In the genomic region with DNA sequence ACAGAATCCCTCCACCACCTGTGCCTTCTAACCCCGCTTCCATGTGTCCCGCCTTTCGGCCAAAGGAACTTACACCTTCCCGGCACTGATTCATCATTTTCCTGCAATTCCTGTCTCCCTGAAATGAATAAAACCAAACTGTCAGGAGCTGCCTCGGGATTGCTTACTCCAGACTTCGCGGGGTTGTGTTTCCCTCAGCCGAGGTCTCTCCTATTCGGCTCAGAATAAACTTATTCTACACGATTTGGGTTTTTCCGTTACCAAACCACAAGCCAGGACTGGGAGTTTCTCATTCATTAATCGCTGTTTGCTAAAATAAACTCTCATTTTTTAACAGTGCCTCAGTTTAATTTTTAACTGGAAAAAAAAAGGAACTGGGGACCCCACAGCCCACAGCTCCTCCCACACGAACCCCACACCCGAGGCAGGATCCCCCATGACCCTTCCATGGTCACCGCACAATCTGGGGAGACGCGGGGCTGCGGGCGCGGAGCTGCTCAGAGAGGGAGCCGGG, we compare ENCODE assay signal across 8 cellular contexts. TPM values are rescaled to one million over a fixed set of nuclear protein-coding genes. Genes with fewer than 3 reads are reported as not detected.
DNase-seq lines count a peak whose midpoint lies in the region; ATAC-seq and TF ChIP-seq lines count a peak whose summit lies in the region.

No MANE protein-coding gene starts in this region.

- no peaks in the 10 kb centered on the region for H3K27me3 ChIP-seq in AG04450 (ENCODE audit: control insufficient read depth, insufficient read depth, low read length)
- H3K27me3 ChIP-seq in RWPE2 (ENCODE audit: insufficient read depth, poor library complexity, severe bottlenecking): no peaks in the 10 kb centered on the region

- H3K27ac ChIP-seq in AG04450 (ENCODE audit: low read depth, low read length) (no peak overlapping the region), RWPE2 (ENCODE audit: poor library complexity, severe bottlenecking) (peak overlapping the region; percentile 41)

- H3K4me3 ChIP-seq in AG04450 (ENCODE audit: low read depth, low read length): peak overlapping the region; percentile 79
- peak overlapping the region; percentile 58 for H3K4me3 ChIP-seq in RWPE2 (ENCODE audit: severe bottlenecking)
- peak overlapping the region; percentile 67 for H3K4me3 ChIP-seq in fibroblast of mammary gland (ENCODE audit: control insufficient read depth, low read depth, low read length)
- peak overlapping the region; percentile 73 for H3K4me3 ChIP-seq in retinal pigment epithelial cell (ENCODE audit: low read length)

- TF ChIP-seq CTCF in AG04450 (IDR thresholded peaks at IDR 0.05; ENCODE audit: low read depth, low read length): no peak
- TF ChIP-seq CTCF in RWPE2 (IDR thresholded peaks at IDR 0.05; ENCODE audit: poor library complexity, severe bottlenecking): no peak
- no peak for TF ChIP-seq CTCF in fibroblast of mammary gland (conservative IDR thresholded peaks at IDR 0.05; ENCODE audit: control insufficient read depth, insufficient read depth, low read depth, low read length)
- no peak for TF ChIP-seq CTCF in retinal pigment epithelial cell (conservative IDR thresholded peaks at IDR 0.05; ENCODE audit: low read depth, low read length)

- ATAC-seq in GM18909 (IDR thresholded peaks at IDR 0.05; ENCODE audit: poor library complexity, unreplicated experiment) (peak; percentile 22), RWPE2 (ENCODE audit: low read depth) (peak; percentile 34), HG02973 (IDR thresholded peaks at IDR 0.05; ENCODE audit: unreplicated experiment) (no peak), GM21717 (IDR thresholded peaks at IDR 0.05; ENCODE audit: unreplicated experiment) (no peak)

- POLR2A ChIA-PET in AG04450 (lab: Yijun Ruan, JAX): interaction anchor here (0.6 to 2.0 kb wide), 3 partner anchors 16 to 313 kb away, joined by 3 to 8 read pairs (median 6); a partner anchor contains a TSS

- peaks cover 8% of the 10 kb centered on the region for H3K4me1 ChIP-seq in RWPE2 (ENCODE audit: insufficient read depth, poor library complexity, severe bottlenecking)

- H3K9me3 ChIP-seq in AG04450 (ENCODE audit: control insufficient read depth, insufficient read depth, low read length) (peaks cover 16% of the 10 kb centered on the region), RWPE2 (ENCODE audit: severe bottlenecking) (no peaks in the 10 kb centered on the region)

- DNase-seq in AG04450 (ENCODE audit: low read depth, low spot score): no peak
- DNase-seq in RWPE2 (ENCODE audit: low spot score): no peak
- peak; percentile 25 for DNase-seq in fibroblast of mammary gland (ENCODE audit: low read depth)
- no peak for DNase-seq in retinal pigment epithelial cell (ENCODE audit: low read depth)
- DNase-seq in HCEC 1CT: no peak

- CTCF ChIA-PET in AG04450 (lab: Charles Lee): interaction anchor here (1.1 to 1.9 kb wide), 4 partner anchors 39 to 313 kb away, joined by 3 to 7 read pairs (median 4); a partner anchor contains a TSS

- no peaks in the 10 kb centered on the region for H3K36me3 ChIP-seq in RWPE2 (ENCODE audit: low read depth)

RNA-seq across cellular contexts. Expression of a gene that starts 0.6 kb away (rescaled TPM):
- 0.12 and 0.15 TPM in 2 replicates for polyA plus RNA-seq in AG04450 (2011; rRNA removed)
- 0.17 TPM in 1 of 2 replicates, not detected in the other for polyA minus RNA-seq in AG04450 (2011; rRNA and poly(A)+ RNA removed)

RNA-seq across cellular contexts. Expression of a gene that starts 12.4 kb away (rescaled TPM):
- polyA plus RNA-seq in AG04450 (2011; rRNA removed): 4.5 and 6.9 TPM in 2 replicates
- polyA minus RNA-seq in AG04450 (2011; rRNA and poly(A)+ RNA removed): 7.0 and 10.1 TPM in 2 replicates

RNA-seq across cellular contexts. Expression of a gene that starts 16.6 kb away (rescaled TPM):
- 4.3 and 5.6 TPM in 2 replicates for polyA plus RNA-seq in AG04450 (2011; rRNA removed)
- 6.0 and 6.6 TPM in 2 replicates for polyA minus RNA-seq in AG04450 (2011; rRNA and poly(A)+ RNA removed)

Comparison
In these comparisons a context has a peak if more than half of its experiments do, and no peak if none do; other contexts are left out.
1. ATAC-seq: peak in GM18909 (single experiment) and RWPE2 (single experiment); none in HG02973 (single experiment) and GM21717 (single experiment).
2. Peak in every context shown above with its lines, with median percentiles within 50 percentile points of each other: H3K4me3 ChIP-seq.